Comparison of ENCODE assay signal across 25 cellular contexts in the genomic region with DNA sequence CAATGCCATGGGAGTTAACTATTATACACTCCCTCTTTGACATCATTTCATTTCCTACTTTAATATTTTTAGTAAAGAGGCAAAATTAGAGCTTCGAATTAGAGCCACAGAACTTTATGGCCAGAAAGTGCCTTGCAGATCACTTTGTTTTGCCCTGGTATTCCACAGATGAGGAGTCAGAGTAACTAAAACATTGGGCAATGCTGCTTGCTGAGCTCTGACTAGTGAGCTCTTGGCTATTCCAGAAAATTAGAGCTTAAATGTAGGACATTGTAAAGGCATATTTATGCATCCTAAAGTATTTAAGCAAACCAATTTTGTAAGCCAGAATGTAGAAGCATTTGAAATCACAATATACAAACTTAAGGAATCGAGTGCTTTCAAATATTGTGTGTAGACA.
"Had no signal": no experiment of that assay in that cellular context is flagged by ENCODE, and none has a peak within 500 bp of the region (broad histone marks: within the 10 kb centered on the region; RNA-seq: fewer than 3 reads in every experiment).

No MANE protein-coding gene starts in this region.

- H3K27me3 ChIP-seq: pancreas, right atrium auricular region, stomach, thyroid gland, vagina had no signal

- H3K4me1 ChIP-seq: lower lobe of right lung, pancreas, right atrium auricular region, thyroid gland, vagina had no signal

- DNase-seq: dorsolateral prefrontal cortex; effector CD4-positive, alpha-beta T cell; foreskin melanocyte; hypothalamus; immature natural killer cell; islet precursor cell; kidney glomerular epithelial cell; left colon; left ventricle myocardium superior; lower lobe of right lung; natural killer cell; pancreas; stimulated activated CD4-positive, alpha-beta T cell treated with anti-CD3 and anti-CD28 coated beads, Interleukin-2, amount 100 ng/mL, for 24 hours; stimulated activated CD4-positive, alpha-beta T cell treated with anti-CD3 and anti-CD28 coated beads, Interleukin-4, amount 100 ng/mL, for 24 hours; stimulated activated naive CD4-positive, alpha-beta T cell treated with Interleukin-2 at 50 U/mL for 16 hours; stomach; thyroid gland; trophoblast cell had no signal

- H3K36me3 ChIP-seq: lower lobe of right lung, neutrophil, pancreas, right atrium auricular region, stomach, thyroid gland, vagina had no signal

- ATAC-seq: left colon; left ventricle myocardium superior; lower lobe of right lung; natural killer cell; pancreas; sciatic nerve; stimulated activated effector memory CD8-positive, alpha-beta T cell treated with anti-CD3 and anti-CD28 coated beads, Interleukin-12 subunit alpha, Interleukin-12 subunit beta, amount 100 ng/mL, for 72 hours had no signal

- H3K36me3 Mint-ChIP-seq: immature natural killer cell; memory B cell; natural killer cell; stimulated activated effector memory CD8-positive, alpha-beta T cell treated with anti-CD3 and anti-CD28 coated beads, Interleukin-12 subunit alpha, Interleukin-12 subunit beta, amount 100 ng/mL, for 72 hours had no signal

- H3K9me3 ChIP-seq: lower lobe of right lung, neutrophil, pancreas, right atrium auricular region, stomach, thyroid gland, vagina had no signal

- H3K9me3 Mint-ChIP-seq: immature natural killer cell; memory B cell; natural killer cell; stimulated activated effector memory CD8-positive, alpha-beta T cell treated with anti-CD3 and anti-CD28 coated beads, Interleukin-12 subunit alpha, Interleukin-12 subunit beta, amount 100 ng/mL, for 72 hours had no signal

- H3K4me3 ChIP-seq: dorsolateral prefrontal cortex, lower lobe of right lung, pancreas, right atrium auricular region, stomach, thyroid gland, vagina had no signal

- H3K27ac ChIP-seq: dorsolateral prefrontal cortex, epithelial cell of prostate, lower lobe of right lung, neutrophil, pancreas, right atrium auricular region, stomach, thyroid gland, vagina had no signal

- H3K4me3 Mint-ChIP-seq: immature natural killer cell; memory B cell; natural killer cell; stimulated activated effector memory CD8-positive, alpha-beta T cell treated with anti-CD3 and anti-CD28 coated beads, Interleukin-12 subunit alpha, Interleukin-12 subunit beta, amount 100 ng/mL, for 72 hours had no signal

- H3K4me1 Mint-ChIP-seq: immature natural killer cell; memory B cell; natural killer cell; stimulated activated effector memory CD8-positive, alpha-beta T cell treated with anti-CD3 and anti-CD28 coated beads, Interleukin-12 subunit alpha, Interleukin-12 subunit beta, amount 100 ng/mL, for 72 hours had no signal

- H3K27ac Mint-ChIP-seq: immature natural killer cell; memory B cell; natural killer cell; stimulated activated effector memory CD8-positive, alpha-beta T cell treated with anti-CD3 and anti-CD28 coated beads, Interleukin-12 subunit alpha, Interleukin-12 subunit beta, amount 100 ng/mL, for 72 hours had no signal
